In the genomic region with DNA sequence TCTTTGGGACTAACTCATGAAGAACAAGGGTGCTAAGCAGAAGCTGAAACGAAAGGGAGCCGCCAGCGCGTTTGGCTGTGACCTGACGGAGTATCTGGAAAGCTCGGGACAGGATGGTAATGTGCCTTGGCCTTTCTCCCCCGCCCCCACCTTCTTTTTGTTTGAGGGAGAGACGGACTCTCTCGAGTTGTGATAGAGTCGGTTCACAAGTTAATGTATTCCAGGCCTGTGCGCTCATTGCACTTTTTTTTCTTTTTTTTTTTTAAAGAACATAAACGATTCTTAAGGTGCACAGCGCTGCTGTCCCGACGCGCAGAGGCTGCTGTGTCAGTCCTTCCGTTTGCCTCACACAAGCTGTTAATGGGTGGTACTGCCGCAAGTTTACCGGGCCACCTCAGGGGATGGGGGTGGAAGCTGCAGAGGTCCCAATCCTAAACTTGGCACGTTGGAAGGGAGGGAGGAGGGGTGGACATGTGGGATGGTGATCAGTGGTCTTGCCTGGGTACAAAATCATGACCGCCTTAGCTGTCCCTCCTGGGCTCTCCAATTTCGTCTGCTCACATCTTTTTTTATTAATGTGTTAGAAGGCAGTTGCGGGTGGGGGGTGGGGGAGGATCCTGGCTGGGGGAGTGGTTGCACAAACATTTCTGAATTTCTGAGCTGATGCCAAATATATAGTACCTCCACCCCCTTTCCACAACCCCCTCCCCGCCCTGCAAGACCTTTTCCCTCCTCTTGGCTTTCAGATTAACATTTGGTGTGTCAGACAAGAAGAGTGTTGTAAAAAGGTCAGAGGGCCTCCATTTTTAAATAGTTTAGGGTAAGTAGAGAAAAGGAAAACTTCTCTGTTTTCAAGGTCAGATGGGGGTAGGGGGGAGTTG, we compare ENCODE assay signal across 1 cellular context.
TF ChIP-seq lines count a peak whose summit lies in the region.

No MANE protein-coding gene starts in this region.

TF ChIP-seq in H1, 55 proteins besides CTCF, POLR2A, EP300 and RAD21:
- no peak for TF ChIP-seq TBP (IDR thresholded peaks at IDR 0.05; ENCODE audit: low read depth, low read length)
- TF ChIP-seq KDM5A (IDR thresholded peaks at IDR 0.05; ENCODE audit: low read length), result no peak
- no peak for TF ChIP-seq SUZ12 (IDR thresholded peaks at IDR 0.05; ENCODE audit: low read length)
- TF ChIP-seq HDAC6 (IDR thresholded peaks at IDR 0.05; ENCODE audit: low read depth, low read length), result no peak
- TF ChIP-seq, protein P1, sequence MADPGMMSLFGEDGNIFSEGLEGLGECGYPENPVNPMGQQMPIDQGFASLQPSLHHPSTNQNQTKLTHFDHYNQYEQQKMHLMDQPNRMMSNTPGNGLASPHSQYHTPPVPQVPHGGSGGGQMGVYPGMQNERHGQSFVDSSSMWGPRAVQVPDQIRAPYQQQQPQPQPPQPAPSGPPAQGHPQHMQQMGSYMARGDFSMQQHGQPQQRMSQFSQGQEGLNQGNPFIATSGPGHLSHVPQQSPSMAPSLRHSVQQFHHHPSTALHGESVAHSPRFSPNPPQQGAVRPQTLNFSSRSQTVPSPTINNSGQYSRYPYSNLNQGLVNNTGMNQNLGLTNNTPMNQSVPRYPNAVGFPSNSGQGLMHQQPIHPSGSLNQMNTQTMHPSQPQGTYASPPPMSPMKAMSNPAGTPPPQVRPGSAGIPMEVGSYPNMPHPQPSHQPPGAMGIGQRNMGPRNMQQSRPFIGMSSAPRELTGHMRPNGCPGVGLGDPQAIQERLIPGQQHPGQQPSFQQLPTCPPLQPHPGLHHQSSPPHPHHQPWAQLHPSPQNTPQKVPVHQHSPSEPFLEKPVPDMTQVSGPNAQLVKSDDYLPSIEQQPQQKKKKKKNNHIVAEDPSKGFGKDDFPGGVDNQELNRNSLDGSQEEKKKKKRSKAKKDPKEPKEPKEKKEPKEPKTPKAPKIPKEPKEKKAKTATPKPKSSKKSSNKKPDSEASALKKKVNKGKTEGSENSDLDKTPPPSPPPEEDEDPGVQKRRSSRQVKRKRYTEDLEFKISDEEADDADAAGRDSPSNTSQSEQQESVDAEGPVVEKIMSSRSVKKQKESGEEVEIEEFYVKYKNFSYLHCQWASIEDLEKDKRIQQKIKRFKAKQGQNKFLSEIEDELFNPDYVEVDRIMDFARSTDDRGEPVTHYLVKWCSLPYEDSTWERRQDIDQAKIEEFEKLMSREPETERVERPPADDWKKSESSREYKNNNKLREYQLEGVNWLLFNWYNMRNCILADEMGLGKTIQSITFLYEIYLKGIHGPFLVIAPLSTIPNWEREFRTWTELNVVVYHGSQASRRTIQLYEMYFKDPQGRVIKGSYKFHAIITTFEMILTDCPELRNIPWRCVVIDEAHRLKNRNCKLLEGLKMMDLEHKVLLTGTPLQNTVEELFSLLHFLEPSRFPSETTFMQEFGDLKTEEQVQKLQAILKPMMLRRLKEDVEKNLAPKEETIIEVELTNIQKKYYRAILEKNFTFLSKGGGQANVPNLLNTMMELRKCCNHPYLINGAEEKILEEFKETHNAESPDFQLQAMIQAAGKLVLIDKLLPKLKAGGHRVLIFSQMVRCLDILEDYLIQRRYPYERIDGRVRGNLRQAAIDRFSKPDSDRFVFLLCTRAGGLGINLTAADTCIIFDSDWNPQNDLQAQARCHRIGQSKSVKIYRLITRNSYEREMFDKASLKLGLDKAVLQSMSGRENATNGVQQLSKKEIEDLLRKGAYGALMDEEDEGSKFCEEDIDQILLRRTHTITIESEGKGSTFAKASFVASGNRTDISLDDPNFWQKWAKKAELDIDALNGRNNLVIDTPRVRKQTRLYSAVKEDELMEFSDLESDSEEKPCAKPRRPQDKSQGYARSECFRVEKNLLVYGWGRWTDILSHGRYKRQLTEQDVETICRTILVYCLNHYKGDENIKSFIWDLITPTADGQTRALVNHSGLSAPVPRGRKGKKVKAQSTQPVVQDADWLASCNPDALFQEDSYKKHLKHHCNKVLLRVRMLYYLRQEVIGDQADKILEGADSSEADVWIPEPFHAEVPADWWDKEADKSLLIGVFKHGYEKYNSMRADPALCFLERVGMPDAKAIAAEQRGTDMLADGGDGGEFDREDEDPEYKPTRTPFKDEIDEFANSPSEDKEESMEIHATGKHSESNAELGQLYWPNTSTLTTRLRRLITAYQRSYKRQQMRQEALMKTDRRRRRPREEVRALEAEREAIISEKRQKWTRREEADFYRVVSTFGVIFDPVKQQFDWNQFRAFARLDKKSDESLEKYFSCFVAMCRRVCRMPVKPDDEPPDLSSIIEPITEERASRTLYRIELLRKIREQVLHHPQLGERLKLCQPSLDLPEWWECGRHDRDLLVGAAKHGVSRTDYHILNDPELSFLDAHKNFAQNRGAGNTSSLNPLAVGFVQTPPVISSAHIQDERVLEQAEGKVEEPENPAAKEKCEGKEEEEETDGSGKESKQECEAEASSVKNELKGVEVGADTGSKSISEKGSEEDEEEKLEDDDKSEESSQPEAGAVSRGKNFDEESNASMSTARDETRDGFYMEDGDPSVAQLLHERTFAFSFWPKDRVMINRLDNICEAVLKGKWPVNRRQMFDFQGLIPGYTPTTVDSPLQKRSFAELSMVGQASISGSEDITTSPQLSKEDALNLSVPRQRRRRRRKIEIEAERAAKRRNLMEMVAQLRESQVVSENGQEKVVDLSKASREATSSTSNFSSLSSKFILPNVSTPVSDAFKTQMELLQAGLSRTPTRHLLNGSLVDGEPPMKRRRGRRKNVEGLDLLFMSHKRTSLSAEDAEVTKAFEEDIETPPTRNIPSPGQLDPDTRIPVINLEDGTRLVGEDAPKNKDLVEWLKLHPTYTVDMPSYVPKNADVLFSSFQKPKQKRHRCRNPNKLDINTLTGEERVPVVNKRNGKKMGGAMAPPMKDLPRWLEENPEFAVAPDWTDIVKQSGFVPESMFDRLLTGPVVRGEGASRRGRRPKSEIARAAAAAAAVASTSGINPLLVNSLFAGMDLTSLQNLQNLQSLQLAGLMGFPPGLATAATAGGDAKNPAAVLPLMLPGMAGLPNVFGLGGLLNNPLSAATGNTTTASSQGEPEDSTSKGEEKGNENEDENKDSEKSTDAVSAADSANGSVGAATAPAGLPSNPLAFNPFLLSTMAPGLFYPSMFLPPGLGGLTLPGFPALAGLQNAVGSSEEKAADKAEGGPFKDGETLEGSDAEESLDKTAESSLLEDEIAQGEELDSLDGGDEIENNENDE (IDR thresholded peaks at IDR 0.05; ENCODE audit: insufficient replicate concordance, low read length), result no peak
- TF ChIP-seq, protein P2, sequence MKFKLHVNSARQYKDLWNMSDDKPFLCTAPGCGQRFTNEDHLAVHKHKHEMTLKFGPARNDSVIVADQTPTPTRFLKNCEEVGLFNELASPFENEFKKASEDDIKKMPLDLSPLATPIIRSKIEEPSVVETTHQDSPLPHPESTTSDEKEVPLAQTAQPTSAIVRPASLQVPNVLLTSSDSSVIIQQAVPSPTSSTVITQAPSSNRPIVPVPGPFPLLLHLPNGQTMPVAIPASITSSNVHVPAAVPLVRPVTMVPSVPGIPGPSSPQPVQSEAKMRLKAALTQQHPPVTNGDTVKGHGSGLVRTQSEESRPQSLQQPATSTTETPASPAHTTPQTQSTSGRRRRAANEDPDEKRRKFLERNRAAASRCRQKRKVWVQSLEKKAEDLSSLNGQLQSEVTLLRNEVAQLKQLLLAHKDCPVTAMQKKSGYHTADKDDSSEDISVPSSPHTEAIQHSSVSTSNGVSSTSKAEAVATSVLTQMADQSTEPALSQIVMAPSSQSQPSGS (IDR thresholded peaks at IDR 0.05; ENCODE audit: low read length), result no peak
- no peak for TF ChIP-seq EZH2 (IDR thresholded peaks at IDR 0.05; ENCODE audit: low read depth, low read length, severe bottlenecking)
- no peak for TF ChIP-seq CBX8 (IDR thresholded peaks at IDR 0.05; ENCODE audit: borderline replicate concordance, low read depth, low read length)
- no peak for TF ChIP-seq CHD1 (IDR thresholded peaks at IDR 0.05; ENCODE audit: low read depth, low read length)
- TF ChIP-seq ZNF274 (IDR thresholded peaks at IDR 0.05; ENCODE audit: borderline replicate concordance, extremely low read depth, low read length), result no peak
- no peak for TF ChIP-seq SP2 (IDR thresholded peaks at IDR 0.05; ENCODE audit: low read length)
- TF ChIP-seq POLR2AphosphoS5 (IDR thresholded peaks at IDR 0.05; ENCODE audit: low read depth, low read length), result no peak
- TF ChIP-seq, protein P3, sequence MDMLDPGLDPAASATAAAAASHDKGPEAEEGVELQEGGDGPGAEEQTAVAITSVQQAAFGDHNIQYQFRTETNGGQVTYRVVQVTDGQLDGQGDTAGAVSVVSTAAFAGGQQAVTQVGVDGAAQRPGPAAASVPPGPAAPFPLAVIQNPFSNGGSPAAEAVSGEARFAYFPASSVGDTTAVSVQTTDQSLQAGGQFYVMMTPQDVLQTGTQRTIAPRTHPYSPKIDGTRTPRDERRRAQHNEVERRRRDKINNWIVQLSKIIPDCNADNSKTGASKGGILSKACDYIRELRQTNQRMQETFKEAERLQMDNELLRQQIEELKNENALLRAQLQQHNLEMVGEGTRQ (IDR thresholded peaks at IDR 0.05; ENCODE audit: low read length), result no peak
- TF ChIP-seq NRF1 (IDR thresholded peaks at IDR 0.05; ENCODE audit: low read depth, low read length), result no peak
- no peak for TF ChIP-seq CTBP2 (IDR thresholded peaks at IDR 0.05; ENCODE audit: borderline replicate concordance, insufficient read depth, insufficient read length, low read length)
- no peak for TF ChIP-seq SP4 (IDR thresholded peaks at IDR 0.05; ENCODE audit: low read length)
- TF ChIP-seq SAP30 (IDR thresholded peaks at IDR 0.05; ENCODE audit: insufficient read depth, insufficient replicate concordance, low read length), result peak; percentile 19
- no peak for TF ChIP-seq BACH1 (IDR thresholded peaks at IDR 0.05; ENCODE audit: low read length)
- TF ChIP-seq RNF2 (IDR thresholded peaks at IDR 0.05; ENCODE audit: borderline replicate concordance, low read depth, low read length, missing control alignments, poor library complexity, severe bottlenecking), result peak; percentile 1
- TF ChIP-seq BRCA1 (IDR thresholded peaks at IDR 0.05; ENCODE audit: low read depth, low read length), result no peak
- TF ChIP-seq SIX5 (IDR thresholded peaks at IDR 0.05; ENCODE audit: low read depth, low read length), result no peak
- no peak for TF ChIP-seq CBX5 (IDR thresholded peaks at IDR 0.05; ENCODE audit: low read depth, low read length)
- TF ChIP-seq TCF12 (IDR thresholded peaks at IDR 0.05; ENCODE audit: low read depth, low read length), result no peak
- TF ChIP-seq KDM4A (IDR thresholded peaks at IDR 0.05; ENCODE audit: low read depth, low read length, severe bottlenecking), result no peak
- no peak for TF ChIP-seq NANOG (IDR thresholded peaks at IDR 0.05; ENCODE audit: insufficient read depth, low read depth, low read length, poor library complexity, severe bottlenecking)
- 0 out of 2 replicates have a peak, but pooled peaks have one; percentile 0 for TF ChIP-seq TAF1 (IDR thresholded peaks at IDR 0.05; ENCODE audit: low read depth, low read length)
- TF ChIP-seq SRF (IDR thresholded peaks at IDR 0.05; ENCODE audit: low read depth, low read length), result no peak
- TF ChIP-seq RBBP5 (IDR thresholded peaks at IDR 0.05; ENCODE audit: borderline replicate concordance, low read depth, low read length), result peak; percentile 27; the same call in 1 of the 2 replicates
- no peak for TF ChIP-seq FOSL1 (IDR thresholded peaks at IDR 0.05; ENCODE audit: insufficient read depth, low read depth, low read length)
- no peak for TF ChIP-seq MAFK (IDR thresholded peaks at IDR 0.05; ENCODE audit: low read depth, low read length)
- TF ChIP-seq EGR1 (IDR thresholded peaks at IDR 0.05; ENCODE audit: borderline replicate concordance, low read depth, low read length), result no peak
- no peak for TF ChIP-seq POU5F1 (IDR thresholded peaks at IDR 0.05; ENCODE audit: low read depth, low read length)
